6 cellular contexts compared by ENCODE assay signal in the genomic region with DNA sequence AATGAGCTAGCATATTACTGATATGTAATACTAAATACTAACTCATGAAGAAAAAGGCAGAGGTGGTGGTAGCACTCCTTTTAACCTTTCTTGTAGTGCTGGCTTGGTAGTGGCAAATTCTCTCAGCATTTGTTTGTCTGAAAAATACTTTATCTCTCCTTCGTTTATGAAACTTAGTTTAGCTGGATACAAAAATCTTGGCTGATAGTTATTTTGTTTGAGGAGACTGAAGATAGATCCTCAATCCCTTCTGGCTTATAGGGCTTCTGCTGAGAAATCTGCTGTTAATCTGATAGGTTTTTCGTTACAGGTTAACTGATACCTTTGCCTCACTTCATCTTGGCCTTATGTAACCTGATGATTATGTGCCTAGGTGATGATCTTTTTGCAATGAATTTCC.
"Had no signal": no experiment of that assay in that cellular context is flagged by ENCODE, and none has a peak within 500 bp of the region (broad histone marks: within the 10 kb centered on the region; RNA-seq: fewer than 3 reads in every experiment).

No MANE protein-coding gene starts in this region.

- H3K4me2 ChIP-seq: KMS-11 had no signal

- H3K9ac ChIP-seq: KMS-11 had no signal

- FAIRE-seq: HTR-8/SVneo had no signal

- H3K27ac ChIP-seq: HL-60, KMS-11 had no signal

- DNase-seq: IMR-90, KBM-7, KG1 had no signal
